In genomic region chr17:31492880-31493655, GRCh38 we compare ENCODE assay signal across 8 cellular contexts.
DNase-seq lines count a peak whose midpoint lies in the region; ATAC-seq and TF ChIP-seq lines count a peak whose summit lies in the region.

No MANE protein-coding gene starts in this region.

- peak overlapping the region; percentile 58 for H3K4me3 Mint-ChIP-seq in activated naive CD4-positive, alpha-beta T cell treated with anti-CD3 and anti-CD28 coated beads, Interleukin-2, amount 10 ng/mL, durations not matched to agents 7 days and 5 days

- no peaks in the 10 kb centered on the region for H3K9me3 ChIP-seq in PC-9 (ENCODE audit: insufficient read depth, low read depth)
- no peaks in the 10 kb centered on the region for H3K9me3 ChIP-seq in osteoblast (ENCODE audit: low read depth, low read length)
- no peaks in the 10 kb centered on the region for H3K9me3 ChIP-seq in esophagus muscularis mucosa
- no peaks in the 10 kb centered on the region for H3K9me3 ChIP-seq in gastrocnemius medialis

- in situ Hi-C loops in gastrocnemius medialis (cut with MboI; ENCODE audit: low sequenced_read_pairs in 4 of 4), result no loop called here

- H3K36me3 Mint-ChIP-seq in activated naive CD4-positive, alpha-beta T cell treated with anti-CD3 and anti-CD28 coated beads, Interleukin-2, amount 10 ng/mL, durations not matched to agents 7 days and 5 days, result peaks cover 15% of the 10 kb centered on the region

- TF ChIP-seq POLR2A in esophagus muscularis mucosa (IDR thresholded peaks at IDR 0.05; ENCODE audit: low read depth) (no peak), gastrocnemius medialis (IDR thresholded peaks at IDR 0.05) (no peak)

- H3K4me3 ChIP-seq in GM12864 (ENCODE audit: low read depth, low read length) (peak overlapping the region; percentile 9; the same call in 1 of the 2 replicates), PC-9 (no peak overlapping the region), osteoblast (ENCODE audit: insufficient read depth, low read length) (no peak overlapping the region), esophagus muscularis mucosa (no peak overlapping the region), gastrocnemius medialis (no peak overlapping the region)

- peaks cover 85% of the 10 kb centered on the region for H3K4me1 Mint-ChIP-seq in activated naive CD4-positive, alpha-beta T cell treated with anti-CD3 and anti-CD28 coated beads, Interleukin-2, amount 10 ng/mL, durations not matched to agents 7 days and 5 days

- H4K20me1 ChIP-seq in PC-9 (ENCODE audit: insufficient read depth), result 0 out of 2 replicates have a peak, but pooled peaks cover 6% of the 10 kb centered on the region
- H4K20me1 ChIP-seq in osteoblast (ENCODE audit: insufficient read depth, low read length), result peaks cover 4% of the 10 kb centered on the region

- DNase-seq in GM12864 (ENCODE audit: low read depth) (peak; percentile 72), PC-9 (no peak), osteoblast (ENCODE audit: insufficient read length, low spot score, missing footprints) (peak; percentile 72), midbrain (lab: John Stamatoyannopoulos, UW) (no peak), esophagus muscularis mucosa (ENCODE audit: extremely low spot score) (no peak), gastrocnemius medialis (no peak)
- peak; percentile 71 for DNase-seq in activated naive CD4-positive, alpha-beta T cell treated with anti-CD3 and anti-CD28 coated beads, Interleukin-2, amount 10 ng/mL, durations not matched to agents 7 days and 5 days

- TF ChIP-seq EP300 in esophagus muscularis mucosa (IDR thresholded peaks at IDR 0.05), result no peak

- H3K36me3 ChIP-seq in PC-9 (ENCODE audit: low read depth), result no peaks in the 10 kb centered on the region
- H3K36me3 ChIP-seq in osteoblast (ENCODE audit: insufficient read depth, low read length), result no peaks in the 10 kb centered on the region
- H3K36me3 ChIP-seq in esophagus muscularis mucosa, result no peaks in the 10 kb centered on the region
- no peaks in the 10 kb centered on the region for H3K36me3 ChIP-seq in gastrocnemius medialis

- intact Hi-C loops in PC-9 (cut with micrococcal nuclease; ENCODE audit: unreplicated experiment), result no loop called here
- intact Hi-C loops in esophagus muscularis mucosa (cut with DNase I), result no loop called here
- intact Hi-C loops in gastrocnemius medialis (cut with DNase I; ENCODE audit: low total_unique reads), result no loop called here

- H3K79me2 ChIP-seq in PC-9 (ENCODE audit: low read depth) (peaks cover 80% of the 10 kb centered on the region), osteoblast (ENCODE audit: insufficient read depth, low read length) (no peaks in the 10 kb centered on the region)

- H3K27ac ChIP-seq in PC-9 (peak overlapping the region; percentile 79; the same call in 1 of the 2 replicates), osteoblast (ENCODE audit: low read depth, low read length) (no peak overlapping the region), esophagus muscularis mucosa (replicated peaks in 1 of 4) (no peak overlapping the region), gastrocnemius medialis (no peak overlapping the region)

- BruUV-seq in PC-9 (replicated peaks; lab: Mats Ljungman, UMichigan), result no TSS peak

- POLR2A ChIA-PET in PC-9 (lab: Charles Lee; ENCODE audit: unreplicated experiment), result interaction anchor here (0.6 kb wide), 1 partner anchor 408 kb away, joined by 3 read pairs; the partner anchor contains the start of gene UTP6

- TF ChIP-seq CTCF in GM12864 (IDR thresholded peaks at IDR 0.05; ENCODE audit: low read depth, low read length, missing control alignments) (no peak), PC-9 (conservative IDR thresholded peaks at IDR 0.05) (no peak), osteoblast (IDR thresholded peaks at IDR 0.05; ENCODE audit: extremely low read depth, low read depth, low read length) (no peak), esophagus muscularis mucosa (IDR thresholded peaks at IDR 0.05) (no peak), gastrocnemius medialis (IDR thresholded peaks at IDR 0.05 in 4 of 5, conservative IDR thresholded peaks at IDR 0.05 in 1 of 5) (no peak)

- CTCF ChIA-PET in PC-9 (lab: Charles Lee), result interaction anchor here (0.6 kb wide), 1 partner anchor 61 kb away, joined by 3 read pairs; no protein-coding TSS in a partner anchor
- CTCF ChIA-PET in activated naive CD4-positive, alpha-beta T cell treated with anti-CD3 and anti-CD28 coated beads, Interleukin-2, amount 10 ng/mL, durations not matched to agents 7 days and 5 days (lab: Charles Lee), result interaction anchor here (1.0 to 5.5 kb wide), 2 partner anchors 16 to 174 kb away, joined by 4 to 30 read pairs; no protein-coding TSS in a partner anchor

- H3K4me1 ChIP-seq in PC-9 (replicated peaks; ENCODE audit: insufficient read depth) (peaks cover 72% of the 10 kb centered on the region), osteoblast (ENCODE audit: insufficient read depth, low read length) (no peaks in the 10 kb centered on the region), esophagus muscularis mucosa (peaks cover 8 to 16% (median 10%) of the 10 kb centered on the region in 4 donors), gastrocnemius medialis (peaks cover 0 to 6% of the 10 kb centered on the region in 2 donors)

- WGBS in esophagus muscularis mucosa, result 87% methylated on average over 11 of the region's 11 CpGs

- H3K4me2 ChIP-seq in PC-9, result peak overlapping the region; percentile 51
- H3K4me2 ChIP-seq in osteoblast (ENCODE audit: insufficient read depth, low read length), result no peak overlapping the region

- H2AFZ ChIP-seq in PC-9 (no peak overlapping the region), osteoblast (ENCODE audit: low read length) (no peak overlapping the region)

- H3K27me3 ChIP-seq in PC-9 (ENCODE audit: insufficient read depth, low read depth) (no peaks in the 10 kb centered on the region), osteoblast (ENCODE audit: insufficient read depth, low read length) (peaks cover 57% of the 10 kb centered on the region), esophagus muscularis mucosa (peaks cover 0 to 38% (median 3%) of the 10 kb centered on the region in 4 donors), gastrocnemius medialis (no peaks in the 10 kb centered on the region)

- peaks cover 34% of the 10 kb centered on the region for H3F3A ChIP-seq in PC-9 (ENCODE audit: insufficient read depth, low read depth)

- ATAC-seq in GM21381 (IDR thresholded peaks at IDR 0.05; ENCODE audit: unreplicated experiment) (no peak), gastrocnemius medialis (no peak)

- H3K9me2 ChIP-seq in PC-9 (ENCODE audit: insufficient read depth), result no peaks in the 10 kb centered on the region

- no peaks in the 10 kb centered on the region for H3K27me3 Mint-ChIP-seq in activated naive CD4-positive, alpha-beta T cell treated with anti-CD3 and anti-CD28 coated beads, Interleukin-2, amount 10 ng/mL, durations not matched to agents 7 days and 5 days

- peak overlapping the region; percentile 100 for H3K27ac Mint-ChIP-seq in activated naive CD4-positive, alpha-beta T cell treated with anti-CD3 and anti-CD28 coated beads, Interleukin-2, amount 10 ng/mL, durations not matched to agents 7 days and 5 days

- H3K9me3 Mint-ChIP-seq in activated naive CD4-positive, alpha-beta T cell treated with anti-CD3 and anti-CD28 coated beads, Interleukin-2, amount 10 ng/mL, durations not matched to agents 7 days and 5 days, result no peaks in the 10 kb centered on the region

Comparison
In these comparisons a context has a peak if more than half of its experiments do, and no peak if none do; other contexts are left out.
1. DNase-seq: peak in GM12864 (single experiment), activated naive CD4-positive, alpha-beta T cell treated with anti-CD3 and anti-CD28 coated beads, Interleukin-2, amount 10 ng/mL, durations not matched to agents 7 days and 5 days (single experiment) and osteoblast (single experiment); none in PC-9 (0 of 2), midbrain (single experiment), esophagus muscularis mucosa (single experiment) and gastrocnemius medialis (0 of 2).